In the genomic region with DNA sequence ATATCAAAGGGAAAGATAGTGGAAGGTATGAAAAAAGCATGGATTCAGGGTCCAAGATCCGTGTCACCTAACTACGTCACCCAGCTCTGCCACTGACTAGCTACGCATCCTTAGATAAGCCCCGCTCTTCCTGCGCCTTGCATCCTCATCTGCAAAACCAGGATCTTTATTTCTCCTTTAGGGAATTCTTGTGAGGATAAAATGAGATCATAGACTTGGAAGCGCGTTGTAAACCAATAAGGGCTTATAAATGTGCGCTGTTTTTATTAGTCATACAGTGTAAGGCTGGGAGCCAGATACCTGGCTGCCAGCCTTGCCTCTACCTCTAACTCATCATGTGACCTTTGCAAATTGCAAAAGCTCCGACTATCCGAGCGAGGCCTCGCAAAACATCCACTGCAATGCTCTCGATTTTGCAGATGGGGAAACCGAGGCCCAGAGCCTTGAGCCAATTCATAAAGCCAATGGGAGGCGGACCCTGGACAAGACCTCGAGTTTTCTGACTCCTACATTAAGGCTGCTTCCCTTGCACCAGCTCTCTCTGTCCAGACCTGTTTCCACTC, we compare ENCODE assay signal across 8 cellular contexts. TPM values are rescaled to one million over a fixed set of nuclear protein-coding genes. Genes with fewer than 3 reads are reported as not detected.
DNase-seq lines count a peak whose midpoint lies in the region; ATAC-seq and TF ChIP-seq lines count a peak whose summit lies in the region.

No MANE protein-coding gene starts in this region.

- peak overlapping the region; percentile 97 for H3K27ac Mint-ChIP-seq in stimulated activated naive B cell treated with anti-CD40 and anti-IgM and Interleukin-4, amounts not matched to agents 10 μg/mL and 1 μg/mL and 100 μg/mL, for 72 hours

- H3K27ac ChIP-seq in DOHH2 (ENCODE audit: low read depth, low read length) (peak overlapping the region; percentile 89), adrenal gland (peak overlapping the region; percentile 86 to 97 (median 95))

- 4 to 9% (median 4%) methylated on average over 16 of the region's 16 CpGs for WGBS in adrenal gland, 4 donors

- peak overlapping the region; percentile 91 for H3K4me2 ChIP-seq in DOHH2 (ENCODE audit: low read length)
- peak overlapping the region; percentile 100 for H3K4me2 ChIP-seq in Loucy (ENCODE audit: low read depth, low read length, poor library complexity, severe bottlenecking)

- H3K9ac ChIP-seq in Loucy (ENCODE audit: low read depth, low read length, poor library complexity, severe bottlenecking) = peak overlapping the region; percentile 98

- peaks cover 17 to 21% of the 10 kb centered on the region in 2 donors for H3K9me3 Mint-ChIP-seq in stimulated activated naive B cell treated with anti-CD40 and anti-IgM and Interleukin-4, amounts not matched to agents 10 μg/mL and 1 μg/mL and 100 μg/mL, for 72 hours

- no peaks in the 10 kb centered on the region for H3K27me3 ChIP-seq in DOHH2 (ENCODE audit: control insufficient read depth, low read length)
- H3K27me3 ChIP-seq in Loucy (ENCODE audit: insufficient read depth, low read length, poor library complexity, severe bottlenecking) = no peaks in the 10 kb centered on the region
- H3K27me3 ChIP-seq in adrenal gland = no peaks in the 10 kb centered on the region

- H3F3A ChIP-seq in DOHH2 (ENCODE audit: control insufficient read depth, insufficient read depth) (peaks cover 13% of the 10 kb centered on the region), Loucy (ENCODE audit: low read depth) (no peaks in the 10 kb centered on the region)

- intact Hi-C loops in adrenal gland (cut with DNase I) = no loop called here

- peak in 6 of 7 donors; percentile 43 to 72 (median 48) for DNase-seq in adrenal gland
- DNase-seq in iris pigment epithelial cell (ENCODE audit: low read depth) = peak; percentile 45
- DNase-seq in stimulated activated naive B cell treated with anti-CD40 and anti-IgM and Interleukin-4, amounts not matched to agents 10 μg/mL and 1 μg/mL and 100 μg/mL, for 72 hours = no peak
- DNase-seq in NCI-H1694 (lab: John Stamatoyannopoulos, UW) = no peak

- H3K4me3 ChIP-seq in DOHH2 (ENCODE audit: low read length) (peak overlapping the region; percentile 86), Loucy (ENCODE audit: low read length, poor library complexity, severe bottlenecking) (peak overlapping the region; percentile 99), adrenal gland (peak overlapping the region; percentile 59 to 92 (median 83))

- no peak for ATAC-seq in stimulated activated naive B cell treated with anti-CD40 and anti-IgM and Interleukin-4, amounts not matched to agents 10 μg/mL and 1 μg/mL and 100 μg/mL, for 72 hours (replicated peaks)
- no peak for ATAC-seq in GM18873 (IDR thresholded peaks at IDR 0.05; ENCODE audit: low FRiP score, unreplicated experiment)
- ATAC-seq in GM18519 (IDR thresholded peaks at IDR 0.05; ENCODE audit: low FRiP score, unreplicated experiment) = no peak

- TF ChIP-seq CTCF in DOHH2 (IDR thresholded peaks at IDR 0.05; ENCODE audit: low read depth, low read length, poor library complexity, severe bottlenecking) = no peak
- no peak for TF ChIP-seq CTCF in Loucy (conservative IDR thresholded peaks at IDR 0.05; ENCODE audit: low read length)
- TF ChIP-seq CTCF in adrenal gland (IDR thresholded peaks at IDR 0.05) = no peak

- H3K9me3 ChIP-seq in DOHH2 (ENCODE audit: control insufficient read depth, insufficient read depth, low read length) (peaks cover 9% of the 10 kb centered on the region), Loucy (ENCODE audit: insufficient read depth, low read depth, low read length) (no peaks in the 10 kb centered on the region), adrenal gland (replicated peaks in 1 of 3) (no peaks in the 10 kb centered on the region)

- H3K79me2 ChIP-seq in DOHH2 (ENCODE audit: control insufficient read depth, low read length) (peaks cover 42% of the 10 kb centered on the region), Loucy (ENCODE audit: insufficient read depth, low read length) (peaks cover 53% of the 10 kb centered on the region)

- H3K36me3 ChIP-seq in DOHH2 (ENCODE audit: control insufficient read depth, low read length) (peaks cover 58% of the 10 kb centered on the region), Loucy (ENCODE audit: insufficient read depth, low read length) (peaks cover 28% of the 10 kb centered on the region; the same call in 1 of the 2 replicates), adrenal gland (replicated peaks in 1 of 2) (peaks cover 0 to 31% of the 10 kb centered on the region in 2 donors)

- peaks cover 11% of the 10 kb centered on the region for H4K20me1 ChIP-seq in DOHH2 (ENCODE audit: control insufficient read depth, insufficient read depth, low read depth, low read length)
- peaks cover 37% of the 10 kb centered on the region for H4K20me1 ChIP-seq in Loucy (ENCODE audit: insufficient read depth, low read length, poor library complexity, severe bottlenecking)

- H3K36me3 Mint-ChIP-seq in stimulated activated naive B cell treated with anti-CD40 and anti-IgM and Interleukin-4, amounts not matched to agents 10 μg/mL and 1 μg/mL and 100 μg/mL, for 72 hours = peaks cover 43 to 46% of the 10 kb centered on the region in 2 donors

- H3K27me3 Mint-ChIP-seq in stimulated activated naive B cell treated with anti-CD40 and anti-IgM and Interleukin-4, amounts not matched to agents 10 μg/mL and 1 μg/mL and 100 μg/mL, for 72 hours = no peaks in the 10 kb centered on the region

- peak overlapping the region; percentile 67; the same call in 1 of the 2 replicates for H2AFZ ChIP-seq in Loucy (ENCODE audit: low read length)

- peaks cover 35% of the 10 kb centered on the region for H3K4me1 ChIP-seq in DOHH2 (ENCODE audit: control insufficient read depth, low read length)
- peaks cover 38% of the 10 kb centered on the region for H3K4me1 ChIP-seq in Loucy (ENCODE audit: insufficient read depth, low read length, poor library complexity, severe bottlenecking)
- peaks cover 17 to 23% of the 10 kb centered on the region in 2 donors for H3K4me1 ChIP-seq in adrenal gland (replicated peaks in 1 of 2)

- H3K9me2 ChIP-seq in DOHH2 (replicated peaks; ENCODE audit: control insufficient read depth, low read length) (no peaks in the 10 kb centered on the region), Loucy (replicated peaks; ENCODE audit: low read depth, low read length) (no peaks in the 10 kb centered on the region)

- H3K4me3 Mint-ChIP-seq in stimulated activated naive B cell treated with anti-CD40 and anti-IgM and Interleukin-4, amounts not matched to agents 10 μg/mL and 1 μg/mL and 100 μg/mL, for 72 hours = peak overlapping the region; percentile 92 to 96

- peaks cover 54 to 70% of the 10 kb centered on the region in 2 donors for H3K4me1 Mint-ChIP-seq in stimulated activated naive B cell treated with anti-CD40 and anti-IgM and Interleukin-4, amounts not matched to agents 10 μg/mL and 1 μg/mL and 100 μg/mL, for 72 hours

- TF ChIP-seq POLR2A in adrenal gland (IDR thresholded peaks at IDR 0.05) = no peak

RNA-seq across cellular contexts. Expression of a gene that starts 0.8 kb away (rescaled TPM):
- total RNA-seq in adrenal gland = 100 to 1,000 TPM in 3 of 8 donors, 10 to 100 TPM in 5; 81.5 to 129 (median 98.2) TPM
- 100 to 1,000 TPM; 101 to 107 (median 103) TPM for polyA plus RNA-seq in adrenal gland

RNA-seq across cellular contexts. Expression of a gene that starts 8.3 kb away (rescaled TPM):
- total RNA-seq in adrenal gland = 100 to 1,000 TPM in 3 of 8 donors, 10 to 100 TPM in 5; 59.7 to 115 (median 91.5) TPM
- 10 to 100 TPM; 38.0 to 66.3 (median 65.0) TPM for polyA plus RNA-seq in adrenal gland

RNA-seq across cellular contexts. Expression of a gene that starts 18.6 kb away (rescaled TPM):
- total RNA-seq in adrenal gland = 10 to 100 TPM; 14.4 to 66.1 (median 36.5) TPM
- polyA plus RNA-seq in adrenal gland = 10 to 100 TPM in 2 of 3 donors, 1 to 10 TPM in 1; 3.4 to 48.9 (median 37.9) TPM

RNA-seq across cellular contexts. Expression of a gene that starts 38.3 kb away (rescaled TPM):
- 1 to 10 TPM in 2 of 8 donors, under 1 TPM in 4, not detected in 2; 0.25 to 1.5 (median 0.71) TPM for total RNA-seq in adrenal gland
- polyA plus RNA-seq in adrenal gland = 1 to 10 TPM in 1 of 3 donors, under 1 TPM in 2; 0.24 to 1.4 (median 0.48) TPM

RNA-seq across cellular contexts. Expression of a gene that starts 46.3 kb away (rescaled TPM):
- total RNA-seq in adrenal gland = 10 to 100 TPM; 16.7 to 34.9 (median 31.0) TPM
- 10 to 100 TPM; 15.8 to 57.7 (median 37.2) TPM for polyA plus RNA-seq in adrenal gland

Comparison
In these comparisons a context has a peak if more than half of its experiments do, and no peak if none do; other contexts are left out.
1. DNase-seq: peak in adrenal gland (6 of 7) and iris pigment epithelial cell (single experiment); none in stimulated activated naive B cell treated with anti-CD40 and anti-IgM and Interleukin-4, amounts not matched to agents 10 μg/mL and 1 μg/mL and 100 μg/mL, for 72 hours (single experiment) and NCI-H1694 (single experiment).
2. Peak in every context shown above with its lines, with median percentiles within 50 percentile points of each other: H3K4me3 ChIP-seq.